ENCODE assay signal across 16 cellular contexts in genomic region chr13:27005976-27006518, GRCh38.
DNase-seq lines count a peak whose midpoint lies in the region; ATAC-seq, FAIRE-seq and TF ChIP-seq lines count a peak whose summit lies in the region.
"Had no signal": no experiment of that assay in that cellular context is flagged by ENCODE, and none has a peak within 500 bp of the region (broad histone marks: within the 10 kb centered on the region; RNA-seq: fewer than 3 reads in every experiment).

No MANE protein-coding gene starts in this region.

- H3K4me2 ChIP-seq in neuronal stem cell (ENCODE audit: insufficient read depth, low read length, poor library complexity, severe bottlenecking), result no peak overlapping the region

- WGBS in esophagus muscularis mucosa, result 90% methylated on average over 6 of the region's 8 CpGs
- no CpG with 5 or more reads among the region's 8 CpGs for WGBS in neuronal stem cell (ENCODE audit: extremely low coverage in 2 of 2, insufficient read length in 2 of 2, insufficient replicate concordance in 1 of 2), 2 donors

- H3K4me3 ChIP-seq in ACC112 (ENCODE audit: low read depth, low read length), result peak overlapping the region; percentile 67; the same call in 1 of the 2 replicates
- H3K4me3 ChIP-seq in esophagus muscularis mucosa, result peak overlapping the region; percentile 53 to 60 (median 54)
- H3K4me3 ChIP-seq in neuronal stem cell (ENCODE audit: low read length in 2 of 2), result no peak overlapping the region

- H2BK5ac ChIP-seq in neuronal stem cell (ENCODE audit: low read length), result peak overlapping the region; percentile 57

- H3K4me1 ChIP-seq in ACC112 (ENCODE audit: control insufficient read depth, insufficient read depth, low read length, unreplicated experiment), result no peaks in the 10 kb centered on the region
- H3K4me1 ChIP-seq in esophagus muscularis mucosa, result peaks cover 22 to 37% (median 32%) of the 10 kb centered on the region in 4 donors
- peaks cover 4 to 10% of the 10 kb centered on the region in 2 donors for H3K4me1 ChIP-seq in neuronal stem cell (ENCODE audit: control insufficient read depth in 2 of 2, insufficient read depth in 1 of 2, low read depth in 1 of 2, low read length in 2 of 2)

- no peak for TF ChIP-seq POLR2A in esophagus muscularis mucosa (IDR thresholded peaks at IDR 0.05; ENCODE audit: low read depth)
- no peak for TF ChIP-seq POLR2A in GM12891 (IDR thresholded peaks at IDR 0.05; ENCODE audit: low read depth, low read length)

- no peaks in the 10 kb centered on the region for H3K79me2 ChIP-seq in ACC112 (ENCODE audit: control insufficient read depth, insufficient read depth, low read length, unreplicated experiment)

- H3K36me3 Mint-ChIP-seq in naive thymus-derived CD8-positive, alpha-beta T cell, result no peaks in the 10 kb centered on the region
- H3K36me3 Mint-ChIP-seq: stimulated activated effector memory CD8-positive, alpha-beta T cell treated with anti-CD3 and anti-CD28 coated beads, Interleukin-12 subunit alpha, Interleukin-12 subunit beta, amount 100 ng/mL, for 72 hours had no signal

- H3K36me3 ChIP-seq in ACC112 (ENCODE audit: insufficient read depth, low read length) (no peaks in the 10 kb centered on the region), esophagus muscularis mucosa (no peaks in the 10 kb centered on the region), neuronal stem cell (replicated peaks in 1 of 2; ENCODE audit: control insufficient read depth in 2 of 2, insufficient read depth in 2 of 2, low read length in 2 of 2) (no peaks in the 10 kb centered on the region)

- peaks cover 25 to 60% (median 54%) of the 10 kb centered on the region in 5 donors for H3K27me3 Mint-ChIP-seq in naive thymus-derived CD8-positive, alpha-beta T cell

- H3K4me3 Mint-ChIP-seq in naive thymus-derived CD8-positive, alpha-beta T cell, result peak overlapping the region in 1 of 10 donors; percentile 54
- H3K4me3 Mint-ChIP-seq: central memory CD8-positive, alpha-beta T cell; stimulated activated effector memory CD8-positive, alpha-beta T cell treated with anti-CD3 and anti-CD28 coated beads, Interleukin-12 subunit alpha, Interleukin-12 subunit beta, amount 100 ng/mL, for 72 hours had no signal

- no peak overlapping the region for H3K9ac ChIP-seq in neuronal stem cell (ENCODE audit: low read depth, low read length, poor library complexity)

- peaks cover 0 to 4% (median 0%) of the 10 kb centered on the region in 4 donors for H3K9me3 ChIP-seq in esophagus muscularis mucosa
- H3K9me3 ChIP-seq in neuronal stem cell (replicated peaks in 1 of 2; ENCODE audit: control insufficient read depth in 2 of 2, insufficient read depth in 1 of 2, low read depth in 1 of 2, low read length in 2 of 2), result no peaks in the 10 kb centered on the region

- no peak overlapping the region for H3K4ac ChIP-seq in neuronal stem cell (ENCODE audit: low read length)

- H3K14ac ChIP-seq in neuronal stem cell (ENCODE audit: low read length), result peak overlapping the region; percentile 72

- POLR2A ChIA-PET in naive thymus-derived CD8-positive, alpha-beta T cell (lab: Charles Lee), result no interaction called here

- peak; percentile 5 for DNase-seq in HK-2 (ENCODE audit: unreplicated experiment)
- no peak for DNase-seq in esophagus muscularis mucosa (ENCODE audit: extremely low spot score)
- DNase-seq in neuronal stem cell (ENCODE audit: low spot score), result no peak
- DNase-seq in ACHN, result no peak
- DNase-seq in naive thymus-derived CD8-positive, alpha-beta T cell, result no peak
- no peak for DNase-seq in GM12891 (ENCODE audit: insufficient read length, low spot score)
- DNase-seq: activated CD4-positive, alpha-beta T cell treated with anti-CD3 and anti-CD28 coated beads, Interleukin-2, amount 10 ng/mL, durations not matched to agents 24 days and 14 days; activated gamma-delta T cell; NCI-H1048; NCI-H226; stimulated activated CD4-positive, alpha-beta T cell treated with anti-CD3 and anti-CD28 coated beads, Interleukin-2, amount 100 ng/mL, for 24 hours had no signal

- peak overlapping the region; percentile 50 for H2AK5ac ChIP-seq in neuronal stem cell (ENCODE audit: low read depth, low read length)

- no peak for FAIRE-seq in GM12891 (lab: Jason Lieb, UNC)
- FAIRE-seq: G401.6 had no signal

- H3K27ac ChIP-seq in ACC112 (ENCODE audit: low read depth, low read length), result no peak overlapping the region
- peak overlapping the region; percentile 75 to 86 (median 78) for H3K27ac ChIP-seq in esophagus muscularis mucosa (replicated peaks in 1 of 4)
- H3K27ac ChIP-seq in neuronal stem cell (replicated peaks; ENCODE audit: low read length), result no peak overlapping the region

- H2BK12ac ChIP-seq in neuronal stem cell (ENCODE audit: low read length), result no peak overlapping the region

- H3K27ac Mint-ChIP-seq in naive thymus-derived CD8-positive, alpha-beta T cell, result no peak overlapping the region
- H3K27ac Mint-ChIP-seq: activated CD4-positive, alpha-beta T cell treated with anti-CD3 and anti-CD28 coated beads, Interleukin-2, amount 10 ng/mL, durations not matched to agents 24 days and 14 days; stimulated activated effector memory CD8-positive, alpha-beta T cell treated with anti-CD3 and anti-CD28 coated beads, Interleukin-12 subunit alpha, Interleukin-12 subunit beta, amount 100 ng/mL, for 72 hours had no signal

- intact Hi-C loops in esophagus muscularis mucosa (cut with DNase I), result no loop called here

- H4K8ac ChIP-seq in neuronal stem cell (ENCODE audit: low read depth, low read length), result no peak overlapping the region

- H2BK15ac ChIP-seq in neuronal stem cell (ENCODE audit: low read length), result no peak overlapping the region

- H3K27me3 ChIP-seq in ACC112 (ENCODE audit: insufficient read depth, low read length) (peaks cover 9% of the 10 kb centered on the region; the same call in 1 of the 2 replicates), esophagus muscularis mucosa (no peaks in the 10 kb centered on the region), neuronal stem cell (ENCODE audit: control insufficient read depth in 3 of 3, insufficient read depth in 3 of 3, low read depth in 1 of 3, low read length in 3 of 3) (peaks cover 0 to 59% (median 17%) of the 10 kb centered on the region in 3 experiments)

- H3K4me1 Mint-ChIP-seq in naive thymus-derived CD8-positive, alpha-beta T cell, result peaks cover 5 to 16% (median 10%) of the 10 kb centered on the region in 4 donors
- H3K4me1 Mint-ChIP-seq: central memory CD8-positive, alpha-beta T cell; stimulated activated effector memory CD8-positive, alpha-beta T cell treated with anti-CD3 and anti-CD28 coated beads, Interleukin-12 subunit alpha, Interleukin-12 subunit beta, amount 100 ng/mL, for 72 hours had no signal

- ATAC-seq in GM18502 (IDR thresholded peaks at IDR 0.05; ENCODE audit: poor library complexity, unreplicated experiment), result no peak
- no peak for ATAC-seq in naive thymus-derived CD8-positive, alpha-beta T cell

- H2BK120ac ChIP-seq in neuronal stem cell (ENCODE audit: low read depth, low read length), result no peak overlapping the region

- no peak overlapping the region for H4K91ac ChIP-seq in neuronal stem cell (ENCODE audit: low read depth, low read length, poor library complexity)

- H3K23ac ChIP-seq in neuronal stem cell (ENCODE audit: low read depth, low read length, poor library complexity), result no peak overlapping the region

- H2AFZ ChIP-seq in ACC112 (ENCODE audit: low read length, unreplicated experiment) (no peak overlapping the region), neuronal stem cell (ENCODE audit: low read length) (peak overlapping the region; percentile 60)

- H3K9me3 Mint-ChIP-seq in naive thymus-derived CD8-positive, alpha-beta T cell, result no peaks in the 10 kb centered on the region
- H3K9me3 Mint-ChIP-seq: activated CD4-positive, alpha-beta T cell treated with anti-CD3 and anti-CD28 coated beads, Interleukin-2, amount 10 ng/mL, durations not matched to agents 24 days and 14 days; central memory CD8-positive, alpha-beta T cell; stimulated activated effector memory CD8-positive, alpha-beta T cell treated with anti-CD3 and anti-CD28 coated beads, Interleukin-12 subunit alpha, Interleukin-12 subunit beta, amount 100 ng/mL, for 72 hours had no signal

- no peak for TF ChIP-seq EP300 in esophagus muscularis mucosa (IDR thresholded peaks at IDR 0.05)

- in situ Hi-C loops in ACHN (cut with HindIII; ENCODE audit: low pct_ligation_motif_present, low pct_unique_long_range_greater_than_20kb, low sequenced_read_pairs), result no loop called here

- H3K79me1 ChIP-seq in neuronal stem cell (ENCODE audit: low read depth, low read length), result no peaks in the 10 kb centered on the region

- H3K18ac ChIP-seq in neuronal stem cell (ENCODE audit: low read length), result peak overlapping the region; percentile 67

- no peak for TF ChIP-seq CTCF in esophagus muscularis mucosa (IDR thresholded peaks at IDR 0.05)

TF ChIP-seq in GM12891, 5 proteins besides CTCF, POLR2A, EP300 and RAD21:
- no peak for TF ChIP-seq PAX5 (IDR thresholded peaks at IDR 0.05; ENCODE audit: insufficient read depth, low read length, severe bottlenecking)
- TF ChIP-seq SPI1 (IDR thresholded peaks at IDR 0.05; ENCODE audit: low read depth, low read length), result no peak
- no peak for TF ChIP-seq POU2F2 (IDR thresholded peaks at IDR 0.05; ENCODE audit: low read depth, low read length)
- TF ChIP-seq TAF1 (IDR thresholded peaks at IDR 0.05; ENCODE audit: low read depth, low read length), result no peak
- TF ChIP-seq POLR2AphosphoS5 (IDR thresholded peaks at IDR 0.05; ENCODE audit: low read depth, low read length), result no peak

Comparison
In these comparisons a context has a peak if more than half of its experiments do, and no peak if none do; other contexts are left out.
1. H3K27ac ChIP-seq: peak in esophagus muscularis mucosa (4 of 4); none in ACC112 (single experiment) and neuronal stem cell (single experiment).
2. H3K4me3 ChIP-seq: peak in ACC112 (single experiment) and esophagus muscularis mucosa (4 of 4); none in neuronal stem cell (0 of 2).